Comparison of ENCODE assay signal across 26 cellular contexts in genomic region chr19:46988614-46989230, GRCh38. TPM values are rescaled to one million over a fixed set of nuclear protein-coding genes. Genes with fewer than 3 reads are reported as not detected.
DNase-seq lines count a peak whose midpoint lies in the region; ATAC-seq and TF ChIP-seq lines count a peak whose summit lies in the region.
"Had no signal": no experiment of that assay in that cellular context is flagged by ENCODE, and none has a peak within 500 bp of the region (broad histone marks: within the 10 kb centered on the region; RNA-seq: fewer than 3 reads in every experiment).

No MANE protein-coding gene starts in this region.

- no peak overlapping the region for H3K4me2 ChIP-seq in IMR-90 (ENCODE audit: low read depth, low read length)

- POLR2A ChIA-PET in IMR-90 (lab: Charles Lee; ENCODE audit: unreplicated experiment) = no interaction called here
- POLR2A ChIA-PET in naive thymus-derived CD8-positive, alpha-beta T cell (lab: Charles Lee) = no interaction called here

- H3K27ac ChIP-seq in IMR-90 (ENCODE audit: insufficient read depth, low read length) = no peak overlapping the region
- H3K27ac ChIP-seq: 22Rv1, C4-2B, GM23248, SK-N-MC had no signal

- no peaks in the 10 kb centered on the region for H3K9me3 ChIP-seq in IMR-90 (ENCODE audit: control insufficient read depth, insufficient read depth, low read length)

- no peaks in the 10 kb centered on the region for H3K27me3 Mint-ChIP-seq in activated T-cell treated with anti-CD3 and anti-CD28 coated beads, Interleukin-2, amount 50 U/mL, for 24 hours
- H3K27me3 Mint-ChIP-seq in endothelial cell (ENCODE audit: unreplicated experiment) (peaks cover 7% of the 10 kb centered on the region), osteocyte (ENCODE audit: unreplicated experiment) (no peaks in the 10 kb centered on the region)
- H3K27me3 Mint-ChIP-seq in naive thymus-derived CD8-positive, alpha-beta T cell = no peaks in the 10 kb centered on the region
- H3K27me3 Mint-ChIP-seq: B cell; CD8-positive, alpha-beta memory T cell had no signal

- H3K23ac ChIP-seq in IMR-90 (ENCODE audit: low read depth, low read length) = no peak overlapping the region

- peaks cover 7% of the 10 kb centered on the region for H3K4me1 ChIP-seq in IMR-90 (ENCODE audit: control insufficient read depth, insufficient read depth, low read length)

- no peaks in the 10 kb centered on the region for H3K27me3 ChIP-seq in IMR-90 (ENCODE audit: control insufficient read depth, insufficient read depth, low read length)

- H3K56ac ChIP-seq in IMR-90 (ENCODE audit: extremely low read depth, insufficient read depth, low read length) = no peak overlapping the region

- H2AK9ac ChIP-seq in IMR-90 (replicated peaks; ENCODE audit: low read depth, low read length, poor library complexity) = peak overlapping the region; percentile 44

- no peak overlapping the region for H2AK5ac ChIP-seq in IMR-90 (ENCODE audit: low read depth, low read length)

- peaks cover 41% of the 10 kb centered on the region for H3K36me3 ChIP-seq in IMR-90 (ENCODE audit: control insufficient read depth, insufficient read depth, low read length)

- H4K91ac ChIP-seq in IMR-90 (ENCODE audit: insufficient read depth, low read depth, low read length) = no peak overlapping the region

- H2BK5ac ChIP-seq in IMR-90 (ENCODE audit: low read depth, low read length, poor library complexity, severe bottlenecking) = no peak overlapping the region

- DNase-seq in activated T-cell treated with anti-CD3 and anti-CD28 coated beads, Interleukin-2, amount 50 U/mL, for 24 hours = no peak
- no peak for DNase-seq in activated T-cell treated with anti-CD3 and anti-CD28 coated beads for 4 hours
- no peak for DNase-seq in IMR-90
- no peak for DNase-seq in endothelial cell (ENCODE audit: low spot score)
- no peak for DNase-seq in osteocyte (ENCODE audit: extremely low spot score, unreplicated experiment)
- no peak for DNase-seq in naive thymus-derived CD8-positive, alpha-beta T cell
- DNase-seq: CD8-positive, alpha-beta memory T cell; DMS 273 treated with DMSO at 0.1 percent for 48 hours; DND-41; GM23248; H7; KG1; MM.1S; NCI-H1048; NCI-H1417; NCI-H1694; NCI-H2029 treated with DMSO at 0.1 percent for 48 hours; NCI-H2227 treated with DMSO at 0.1 percent for 48 hours; NCI-H526 treated with DMSO at 0.1 percent for 48 hours; SIG-M5 had no signal

- H3K9me1 ChIP-seq in IMR-90 (ENCODE audit: insufficient read depth, low read length) = peaks cover 5% of the 10 kb centered on the region

- H3K4me3 Mint-ChIP-seq in activated T-cell treated with anti-CD3 and anti-CD28 coated beads, Interleukin-2, amount 50 U/mL, for 24 hours = no peak overlapping the region
- H3K4me3 Mint-ChIP-seq in endothelial cell (ENCODE audit: unreplicated experiment) (peak overlapping the region; percentile 62), osteocyte (ENCODE audit: unreplicated experiment) (no peak overlapping the region)
- no peak overlapping the region for H3K4me3 Mint-ChIP-seq in naive thymus-derived CD8-positive, alpha-beta T cell
- H3K4me3 Mint-ChIP-seq: B cell; CD8-positive, alpha-beta memory T cell had no signal

- peaks cover 18 to 73% of the 10 kb centered on the region in 2 experiments for H3K79me1 ChIP-seq in IMR-90 (ENCODE audit: low read depth in 1 of 2, low read length in 2 of 2)

- in situ Hi-C loops in IMR-90 (cut with MboI; ENCODE audit: low sequenced_read_pairs) = loop anchor here (5.0 kb wide), 1 partner anchor 231 kb away; no protein-coding TSS in a partner anchor

- H3K4ac ChIP-seq in IMR-90 (ENCODE audit: low read depth, low read length) = no peak overlapping the region

- H3K27ac Mint-ChIP-seq in activated T-cell treated with anti-CD3 and anti-CD28 coated beads, Interleukin-2, amount 50 U/mL, for 24 hours = peak overlapping the region; percentile 12
- H3K27ac Mint-ChIP-seq in endothelial cell (ENCODE audit: unreplicated experiment) (no peak overlapping the region), osteocyte (ENCODE audit: unreplicated experiment) (peak overlapping the region; percentile 54)
- no peak overlapping the region for H3K27ac Mint-ChIP-seq in naive thymus-derived CD8-positive, alpha-beta T cell
- H3K27ac Mint-ChIP-seq: B cell had no signal

- H2AFZ ChIP-seq in IMR-90 (replicated peaks; ENCODE audit: low read length, poor library complexity) = no peak overlapping the region
- H2AFZ ChIP-seq: GM23248 had no signal

- TF ChIP-seq POLR2A in IMR-90 (IDR thresholded peaks at IDR 0.05; ENCODE audit: low read depth, low read length) = no peak

- H3K36me3 Mint-ChIP-seq in activated T-cell treated with anti-CD3 and anti-CD28 coated beads, Interleukin-2, amount 50 U/mL, for 24 hours (ENCODE audit: low read depth) = peaks cover 48% of the 10 kb centered on the region
- H3K36me3 Mint-ChIP-seq in endothelial cell (ENCODE audit: low read depth, unreplicated experiment) = peaks cover 27% of the 10 kb centered on the region
- H3K36me3 Mint-ChIP-seq in osteocyte (ENCODE audit: unreplicated experiment) = peaks cover 22% of the 10 kb centered on the region
- peaks cover 0 to 36% (median 8%) of the 10 kb centered on the region in 3 donors for H3K36me3 Mint-ChIP-seq in naive thymus-derived CD8-positive, alpha-beta T cell

- no peak overlapping the region for H3K18ac ChIP-seq in IMR-90 (ENCODE audit: low read depth, low read length)

- H3K9ac ChIP-seq in IMR-90 (ENCODE audit: low read depth, low read length) = no peak overlapping the region
- H3K9ac ChIP-seq: GM23248 had no signal

- no peak overlapping the region for H2BK20ac ChIP-seq in IMR-90 (ENCODE audit: low read depth, low read length)

- intact Hi-C loops in IMR-90 (cut with micrococcal nuclease) = no loop called here

- no peak overlapping the region for H3K14ac ChIP-seq in IMR-90 (replicated peaks; ENCODE audit: low read depth, low read length)

- H4K20me1 ChIP-seq in IMR-90 (ENCODE audit: insufficient read depth, low read length) = peaks cover 14% of the 10 kb centered on the region

- BruUV-seq in IMR-90 (replicated peaks; lab: Mats Ljungman, UMichigan) = no TSS peak

- no peak overlapping the region for H3K4me3 ChIP-seq in IMR-90 (ENCODE audit: insufficient read depth, low read depth, low read length)
- H3K4me3 ChIP-seq: GM23248, SK-N-MC had no signal

- no peaks in the 10 kb centered on the region for H3K9me3 Mint-ChIP-seq in activated T-cell treated with anti-CD3 and anti-CD28 coated beads, Interleukin-2, amount 50 U/mL, for 24 hours
- H3K9me3 Mint-ChIP-seq in endothelial cell (ENCODE audit: unreplicated experiment) (no peaks in the 10 kb centered on the region), osteocyte (ENCODE audit: unreplicated experiment) (no peaks in the 10 kb centered on the region)
- no peaks in the 10 kb centered on the region for H3K9me3 Mint-ChIP-seq in naive thymus-derived CD8-positive, alpha-beta T cell
- H3K9me3 Mint-ChIP-seq: CD8-positive, alpha-beta memory T cell had no signal

- dilution Hi-C loops in IMR-90 (cut with HindIII; ENCODE audit: low sequenced_read_pairs, unreplicated experiment) = no loop called here

- H4K8ac ChIP-seq in IMR-90 (ENCODE audit: low read depth in 2 of 2, low read length in 2 of 2) = no peak overlapping the region

- TF ChIP-seq RAD21 in IMR-90 (IDR thresholded peaks at IDR 0.05; ENCODE audit: low read length) = no peak

- CTCF ChIA-PET in IMR-90 (lab: Yijun Ruan, JAX) = interaction anchor here (1.0 kb wide), 1 partner anchor 132 kb away, joined by 3 read pairs; no protein-coding TSS in a partner anchor

- ATAC-seq in IMR-90 (ENCODE audit: low read depth) (no peak), HG02588 (IDR thresholded peaks at IDR 0.05; ENCODE audit: unreplicated experiment) (no peak), HG03439 (IDR thresholded peaks at IDR 0.05; ENCODE audit: unreplicated experiment) (no peak)
- no peak for ATAC-seq in naive thymus-derived CD8-positive, alpha-beta T cell

- no peak overlapping the region for H2BK15ac ChIP-seq in IMR-90 (ENCODE audit: low read depth, low read length)

- TF ChIP-seq CTCF in IMR-90 (conservative IDR thresholded peaks at IDR 0.05; ENCODE audit: low read depth, low read length) (no peak), endothelial cell (IDR thresholded peaks at IDR 0.05; ENCODE audit: unreplicated experiment) (no peak), osteocyte (IDR thresholded peaks at IDR 0.05) (no peak)

- peaks cover 10% of the 10 kb centered on the region for H3K4me1 Mint-ChIP-seq in activated T-cell treated with anti-CD3 and anti-CD28 coated beads, Interleukin-2, amount 50 U/mL, for 24 hours (ENCODE audit: low read depth)
- H3K4me1 Mint-ChIP-seq in endothelial cell (ENCODE audit: unreplicated experiment) (peaks cover 67% of the 10 kb centered on the region), osteocyte (ENCODE audit: unreplicated experiment) (peaks cover 36% of the 10 kb centered on the region)
- peaks cover 0 to 22% (median 12%) of the 10 kb centered on the region in 4 donors for H3K4me1 Mint-ChIP-seq in naive thymus-derived CD8-positive, alpha-beta T cell

- no peak overlapping the region for H2BK120ac ChIP-seq in IMR-90 (ENCODE audit: low read depth, low read length)

- H4K5ac ChIP-seq in IMR-90 (ENCODE audit: low read depth, low read length) = no peak overlapping the region

- WGBS in IMR-90 (ENCODE audit: extremely low coverage in 2 of 2, insufficient read length in 1 of 2), 2 experiments = 100% methylated on average over 1 of the region's 14 CpGs; no CpG with 5 or more reads in 1 of the 2 experiments

TF ChIP-seq in IMR-90, 13 proteins besides CTCF, POLR2A, EP300 and RAD21 (continues in another document):
- no peak for TF ChIP-seq NFE2L2 (IDR thresholded peaks at IDR 0.05; ENCODE audit: low read depth, low read length)
- no peak for TF ChIP-seq MAFK (IDR thresholded peaks at IDR 0.05; ENCODE audit: low read depth, low read length)
- no peak for TF ChIP-seq CHD1 (IDR thresholded peaks at IDR 0.05; ENCODE audit: low read depth, low read length)
- no peak for TF ChIP-seq RCOR1 (IDR thresholded peaks at IDR 0.05; ENCODE audit: insufficient replicate concordance, low read length)
- TF ChIP-seq MAZ (IDR thresholded peaks at IDR 0.05; ENCODE audit: borderline replicate concordance, low read depth, low read length) = no peak

RNA-seq across cellular contexts. Expression of gene NPAS1, which starts 30.9 kb away (rescaled TPM):
- total RNA-seq in IMR-90 (2012; rRNA removed) (0.36 and 0.56 TPM in 2 replicates), endothelial cell (ENCODE audit: unreplicated experiment) (1.0 TPM), osteocyte (0.71 and 0.99 TPM in 2 replicates)
- polyA plus RNA-seq in IMR-90 (2012; rRNA removed) = 5.7 and 7.4 TPM in 2 replicates
- 6.7 and 7.2 TPM in 2 replicates for polyA plus RNA-seq in IMR-90 (2012; cell fraction: cytosol; rRNA removed)
- 6.1 and 23.6 TPM in 2 replicates for polyA plus RNA-seq in IMR-90 (2012; cell fraction: nucleus; rRNA removed; ENCODE audit: low replicate concordance)
- 1 to 10 TPM in 1 of 2 experiments, under 1 TPM in 1; 0.62 to 1.1 TPM for total RNA-seq in naive thymus-derived CD8-positive, alpha-beta T cell
- under 1 TPM; 0.16 to 0.60 (median 0.22) TPM for polyA plus RNA-seq in naive thymus-derived CD8-positive, alpha-beta T cell
- polyA plus RNA-seq: CD8-positive, alpha-beta memory T cell had no signal

RNA-seq across cellular contexts. Expression of gene TMEM160, which starts 59.7 kb away (rescaled TPM):
- 9.2 and 10.6 TPM in 2 replicates for total RNA-seq in IMR-90 (2012; rRNA removed)
- polyA plus RNA-seq in IMR-90 (2012; rRNA removed) = 25.7 and 48.9 TPM in 2 replicates
- polyA plus RNA-seq in IMR-90 (2012; cell fraction: cytosol; rRNA removed) = 61.5 and 62.1 TPM in 2 replicates
- 7.7 and 30.6 TPM in 2 replicates for polyA plus RNA-seq in IMR-90 (2012; cell fraction: nucleus; rRNA removed; ENCODE audit: low replicate concordance)
- total RNA-seq in endothelial cell (ENCODE audit: unreplicated experiment) = 46.7 TPM
- total RNA-seq in osteocyte = 35.2 and 41.4 TPM in 2 replicates
- total RNA-seq in naive thymus-derived CD8-positive, alpha-beta T cell = 10 to 100 TPM; 30.1 to 31.7 TPM
- polyA plus RNA-seq in naive thymus-derived CD8-positive, alpha-beta T cell = 100 to 1,000 TPM; 118 to 154 (median 144) TPM

Comparison
In these comparisons a context has a peak if more than half of its experiments do, and no peak if none do; other contexts are left out.
1. H3K27ac Mint-ChIP-seq: peak in activated T-cell treated with anti-CD3 and anti-CD28 coated beads, Interleukin-2, amount 50 U/mL, for 24 hours (single experiment) and osteocyte (single experiment); none in endothelial cell (single experiment) and naive thymus-derived CD8-positive, alpha-beta T cell (0 of 10).